In the genomic region with DNA sequence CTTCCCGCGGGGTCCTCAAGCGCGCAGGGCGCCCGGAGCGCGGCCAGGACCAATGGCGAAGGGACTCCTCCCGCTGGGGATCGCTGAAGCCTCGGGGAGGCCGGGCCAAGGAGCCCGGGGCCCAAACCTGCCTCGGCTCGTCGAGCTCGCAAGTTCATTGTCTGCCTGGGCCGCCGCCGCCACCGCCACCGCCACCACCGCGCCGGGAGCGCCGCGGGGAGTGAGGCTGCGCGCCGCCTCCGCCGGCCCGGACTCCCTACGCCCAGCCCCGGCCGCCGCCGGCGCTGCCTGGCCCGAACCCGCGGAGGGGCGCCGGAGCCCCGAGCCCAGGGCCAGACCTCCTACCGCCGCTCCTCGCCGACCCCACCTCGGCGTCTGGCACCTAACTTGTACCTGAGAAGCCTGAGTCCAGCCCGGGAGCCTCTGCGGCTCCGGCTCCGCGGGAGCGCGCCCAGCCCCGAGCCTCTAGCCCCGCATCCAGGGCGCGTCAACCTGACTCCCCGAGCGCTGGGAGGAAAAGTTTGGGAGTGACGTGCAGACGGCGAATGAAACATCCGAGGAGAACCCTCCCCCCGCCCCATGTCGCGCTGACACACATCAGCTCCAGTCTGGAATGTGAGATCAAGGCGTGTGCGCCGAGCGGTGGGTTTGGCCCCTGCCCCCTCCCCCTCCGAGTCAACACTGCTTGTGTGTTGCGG, we compare ENCODE assay signal across 1 cellular context.
TF ChIP-seq lines count a peak whose summit lies in the region.

A gene with protein sequence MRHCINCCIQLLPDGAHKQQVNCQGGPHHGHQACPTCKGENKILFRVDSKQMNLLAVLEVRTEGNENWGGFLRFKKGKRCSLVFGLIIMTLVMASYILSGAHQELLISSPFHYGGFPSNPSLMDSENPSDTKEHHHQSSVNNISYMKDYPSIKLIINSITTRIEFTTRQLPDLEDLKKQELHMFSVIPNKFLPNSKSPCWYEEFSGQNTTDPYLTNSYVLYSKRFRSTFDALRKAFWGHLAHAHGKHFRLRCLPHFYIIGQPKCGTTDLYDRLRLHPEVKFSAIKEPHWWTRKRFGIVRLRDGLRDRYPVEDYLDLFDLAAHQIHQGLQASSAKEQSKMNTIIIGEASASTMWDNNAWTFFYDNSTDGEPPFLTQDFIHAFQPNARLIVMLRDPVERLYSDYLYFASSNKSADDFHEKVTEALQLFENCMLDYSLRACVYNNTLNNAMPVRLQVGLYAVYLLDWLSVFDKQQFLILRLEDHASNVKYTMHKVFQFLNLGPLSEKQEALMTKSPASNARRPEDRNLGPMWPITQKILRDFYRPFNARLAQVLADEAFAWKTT (minus strand): TSS at position 523 of the 698 bp plus-strand sequence. CDS start 47,386 bp downstream, outside the sequence.

TF ChIP-seq in HEK293, 187 proteins besides CTCF, POLR2A, EP300 and RAD21 (continued from another document):
- TF ChIP-seq, protein P1, sequence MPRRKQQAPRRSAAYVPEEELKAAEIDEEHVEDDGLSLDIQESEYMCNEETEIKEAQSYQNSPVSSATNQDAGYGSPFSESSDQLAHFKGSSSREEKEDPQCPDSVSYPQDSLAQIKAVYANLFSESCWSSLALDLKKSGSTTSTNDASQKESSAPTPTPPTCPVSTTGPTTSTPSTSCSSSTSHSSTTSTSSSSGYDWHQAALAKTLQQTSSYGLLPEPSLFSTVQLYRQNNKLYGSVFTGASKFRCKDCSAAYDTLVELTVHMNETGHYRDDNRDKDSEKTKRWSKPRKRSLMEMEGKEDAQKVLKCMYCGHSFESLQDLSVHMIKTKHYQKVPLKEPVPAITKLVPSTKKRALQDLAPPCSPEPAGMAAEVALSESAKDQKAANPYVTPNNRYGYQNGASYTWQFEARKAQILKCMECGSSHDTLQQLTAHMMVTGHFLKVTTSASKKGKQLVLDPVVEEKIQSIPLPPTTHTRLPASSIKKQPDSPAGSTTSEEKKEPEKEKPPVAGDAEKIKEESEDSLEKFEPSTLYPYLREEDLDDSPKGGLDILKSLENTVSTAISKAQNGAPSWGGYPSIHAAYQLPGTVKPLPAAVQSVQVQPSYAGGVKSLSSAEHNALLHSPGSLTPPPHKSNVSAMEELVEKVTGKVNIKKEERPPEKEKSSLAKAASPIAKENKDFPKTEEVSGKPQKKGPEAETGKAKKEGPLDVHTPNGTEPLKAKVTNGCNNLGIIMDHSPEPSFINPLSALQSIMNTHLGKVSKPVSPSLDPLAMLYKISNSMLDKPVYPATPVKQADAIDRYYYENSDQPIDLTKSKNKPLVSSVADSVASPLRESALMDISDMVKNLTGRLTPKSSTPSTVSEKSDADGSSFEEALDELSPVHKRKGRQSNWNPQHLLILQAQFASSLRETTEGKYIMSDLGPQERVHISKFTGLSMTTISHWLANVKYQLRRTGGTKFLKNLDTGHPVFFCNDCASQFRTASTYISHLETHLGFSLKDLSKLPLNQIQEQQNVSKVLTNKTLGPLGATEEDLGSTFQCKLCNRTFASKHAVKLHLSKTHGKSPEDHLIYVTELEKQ (tag by site-specific recombination; IDR thresholded peaks at IDR 0.05; ENCODE audit: borderline replicate concordance), result peak; percentile 33; the same call in 1 of the 2 replicates
- TF ChIP-seq ZIC2 (tag by site-specific recombination; IDR thresholded peaks at IDR 0.05) (peak; percentile 37), ZNF501 (tag by site-specific recombination; IDR thresholded peaks at IDR 0.05) (0 out of 2 replicates have a peak, but pooled peaks have one; percentile 64), ZNF19 (tag by site-specific recombination; IDR thresholded peaks at IDR 0.05; ENCODE audit: low read depth) (no peak), GLIS1 (tag by site-specific recombination; IDR thresholded peaks at IDR 0.05) (peak; percentile 44; the same call in 1 of the 2 replicates), ZBTB7A (tag by site-specific recombination; IDR thresholded peaks at IDR 0.05; ENCODE audit: low read depth) (no peak), ZNF610 (tag by site-specific recombination; IDR thresholded peaks at IDR 0.05; ENCODE audit: borderline replicate concordance) (0 out of 2 replicates have a peak, but pooled peaks have one; percentile 27), ZNF302 (tag by site-specific recombination; IDR thresholded peaks at IDR 0.05; ENCODE audit: low read depth) (no peak), KLF8 (tag by site-specific recombination; IDR thresholded peaks at IDR 0.05) (0 out of 2 replicates have a peak, but pooled peaks have one; percentile 45), IKZF3 (tag by site-specific recombination; IDR thresholded peaks at IDR 0.05) (0 out of 2 replicates have a peak, but pooled peaks have one; percentile 5), SP3 (tag by site-specific recombination; IDR thresholded peaks at IDR 0.05) (peak; percentile 61)
- TF ChIP-seq, protein P2, sequence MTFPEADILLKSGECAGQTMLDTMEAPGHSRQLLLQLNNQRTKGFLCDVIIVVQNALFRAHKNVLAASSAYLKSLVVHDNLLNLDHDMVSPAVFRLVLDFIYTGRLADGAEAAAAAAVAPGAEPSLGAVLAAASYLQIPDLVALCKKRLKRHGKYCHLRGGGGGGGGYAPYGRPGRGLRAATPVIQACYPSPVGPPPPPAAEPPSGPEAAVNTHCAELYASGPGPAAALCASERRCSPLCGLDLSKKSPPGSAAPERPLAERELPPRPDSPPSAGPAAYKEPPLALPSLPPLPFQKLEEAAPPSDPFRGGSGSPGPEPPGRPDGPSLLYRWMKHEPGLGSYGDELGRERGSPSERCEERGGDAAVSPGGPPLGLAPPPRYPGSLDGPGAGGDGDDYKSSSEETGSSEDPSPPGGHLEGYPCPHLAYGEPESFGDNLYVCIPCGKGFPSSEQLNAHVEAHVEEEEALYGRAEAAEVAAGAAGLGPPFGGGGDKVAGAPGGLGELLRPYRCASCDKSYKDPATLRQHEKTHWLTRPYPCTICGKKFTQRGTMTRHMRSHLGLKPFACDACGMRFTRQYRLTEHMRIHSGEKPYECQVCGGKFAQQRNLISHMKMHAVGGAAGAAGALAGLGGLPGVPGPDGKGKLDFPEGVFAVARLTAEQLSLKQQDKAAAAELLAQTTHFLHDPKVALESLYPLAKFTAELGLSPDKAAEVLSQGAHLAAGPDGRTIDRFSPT (tag by site-specific recombination; IDR thresholded peaks at IDR 0.05), result no peak
- TF ChIP-seq, protein P3, sequence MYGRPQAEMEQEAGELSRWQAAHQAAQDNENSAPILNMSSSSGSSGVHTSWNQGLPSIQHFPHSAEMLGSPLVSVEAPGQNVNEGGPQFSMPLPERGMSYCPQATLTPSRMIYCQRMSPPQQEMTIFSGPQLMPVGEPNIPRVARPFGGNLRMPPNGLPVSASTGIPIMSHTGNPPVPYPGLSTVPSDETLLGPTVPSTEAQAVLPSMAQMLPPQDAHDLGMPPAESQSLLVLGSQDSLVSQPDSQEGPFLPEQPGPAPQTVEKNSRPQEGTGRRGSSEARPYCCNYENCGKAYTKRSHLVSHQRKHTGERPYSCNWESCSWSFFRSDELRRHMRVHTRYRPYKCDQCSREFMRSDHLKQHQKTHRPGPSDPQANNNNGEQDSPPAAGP (tag by site-specific recombination; IDR thresholded peaks at IDR 0.05), result peak; percentile 67
- TF ChIP-seq, protein P4, sequence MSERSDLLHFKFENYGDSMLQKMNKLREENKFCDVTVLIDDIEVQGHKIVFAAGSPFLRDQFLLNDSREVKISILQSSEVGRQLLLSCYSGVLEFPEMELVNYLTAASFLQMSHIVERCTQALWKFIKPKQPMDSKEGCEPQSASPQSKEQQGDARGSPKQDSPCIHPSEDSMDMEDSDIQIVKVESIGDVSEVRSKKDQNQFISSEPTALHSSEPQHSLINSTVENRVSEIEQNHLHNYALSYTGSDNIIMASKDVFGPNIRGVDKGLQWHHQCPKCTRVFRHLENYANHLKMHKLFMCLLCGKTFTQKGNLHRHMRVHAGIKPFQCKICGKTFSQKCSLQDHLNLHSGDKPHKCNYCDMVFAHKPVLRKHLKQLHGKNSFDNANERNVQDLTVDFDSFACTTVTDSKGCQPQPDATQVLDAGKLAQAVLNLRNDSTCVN (tag by site-specific recombination; optimal IDR thresholded peaks at IDR 0.05), result peak; percentile 67
- TF ChIP-seq, protein P5, sequence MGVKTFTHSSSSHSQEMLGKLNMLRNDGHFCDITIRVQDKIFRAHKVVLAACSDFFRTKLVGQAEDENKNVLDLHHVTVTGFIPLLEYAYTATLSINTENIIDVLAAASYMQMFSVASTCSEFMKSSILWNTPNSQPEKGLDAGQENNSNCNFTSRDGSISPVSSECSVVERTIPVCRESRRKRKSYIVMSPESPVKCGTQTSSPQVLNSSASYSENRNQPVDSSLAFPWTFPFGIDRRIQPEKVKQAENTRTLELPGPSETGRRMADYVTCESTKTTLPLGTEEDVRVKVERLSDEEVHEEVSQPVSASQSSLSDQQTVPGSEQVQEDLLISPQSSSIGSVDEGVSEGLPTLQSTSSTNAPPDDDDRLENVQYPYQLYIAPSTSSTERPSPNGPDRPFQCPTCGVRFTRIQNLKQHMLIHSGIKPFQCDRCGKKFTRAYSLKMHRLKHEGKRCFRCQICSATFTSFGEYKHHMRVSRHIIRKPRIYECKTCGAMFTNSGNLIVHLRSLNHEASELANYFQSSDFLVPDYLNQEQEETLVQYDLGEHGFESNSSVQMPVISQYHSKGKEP (tag by site-specific recombination; IDR thresholded peaks at IDR 0.05), result no peak
